In the genomic region with DNA sequence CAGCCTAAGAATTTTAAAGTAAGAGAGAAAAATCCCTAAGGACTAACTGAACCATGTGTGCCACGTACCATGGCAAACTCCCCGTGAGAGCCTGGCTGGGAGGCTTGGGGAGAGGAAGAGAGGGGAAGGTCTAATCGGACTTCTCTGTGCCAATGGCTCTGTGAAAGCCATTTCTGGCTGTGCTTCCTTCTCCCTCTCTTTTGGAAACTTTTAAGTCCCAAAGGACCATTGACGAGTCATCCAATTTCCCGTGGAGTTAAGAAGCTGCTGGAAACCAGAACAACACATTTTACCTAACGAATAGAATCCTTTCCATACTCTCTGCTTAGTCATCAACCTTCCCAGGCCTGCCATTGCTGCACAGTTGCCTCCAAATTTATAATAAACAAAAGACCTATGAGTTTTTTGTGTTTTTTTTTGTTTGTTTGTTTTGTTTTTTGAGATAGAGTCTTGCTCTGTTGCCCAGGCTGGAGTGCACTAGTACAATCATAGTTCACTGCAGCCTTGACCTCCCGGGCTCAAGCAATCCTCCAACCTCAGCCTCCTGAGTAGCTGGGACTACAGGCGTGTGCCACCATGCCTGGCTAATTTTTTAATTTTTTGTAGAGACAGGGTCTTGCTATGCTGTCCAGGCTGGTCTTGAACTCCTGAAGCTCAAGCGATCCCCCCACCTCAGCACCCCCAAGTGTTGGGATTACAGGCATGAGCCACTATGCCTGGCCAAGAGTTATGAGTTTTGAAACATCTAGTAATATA, we compare ENCODE assay signal across 17 cellular contexts. TPM values are rescaled to one million over a fixed set of nuclear protein-coding genes. Genes with fewer than 3 reads are reported as not detected.
DNase-seq lines count a peak whose midpoint lies in the region; ATAC-seq and TF ChIP-seq lines count a peak whose summit lies in the region.
"Had no signal": no experiment of that assay in that cellular context is flagged by ENCODE, and none has a peak within 500 bp of the region (broad histone marks: within the 10 kb centered on the region; RNA-seq: fewer than 3 reads in every experiment).

No MANE protein-coding gene starts in this region.

- H3K36me3 ChIP-seq in A673 (ENCODE audit: insufficient read depth, low read length, poor library complexity, severe bottlenecking) (peaks cover 65% of the 10 kb centered on the region), esophagus muscularis mucosa (peaks cover 18 to 87% (median 57%) of the 10 kb centered on the region in 4 donors)

- CTCF ChIA-PET in A673 (lab: Charles Lee) = no interaction called here

- no TSS peak for BruUV-seq in A673 (replicated peaks; lab: Mats Ljungman, UMichigan)

- TF ChIP-seq CTCF in A673 (conservative IDR thresholded peaks at IDR 0.05; ENCODE audit: low read depth, low read length) (no peak), esophagus muscularis mucosa (IDR thresholded peaks at IDR 0.05) (no peak), omental fat pad (IDR thresholded peaks at IDR 0.05) (no peak)

- intact Hi-C loops in A673 (cut with micrococcal nuclease; ENCODE audit: unreplicated experiment) = no loop called here
- intact Hi-C loops in esophagus muscularis mucosa (cut with DNase I) = no loop called here

- no peak for TF ChIP-seq POLR2A in esophagus muscularis mucosa (IDR thresholded peaks at IDR 0.05; ENCODE audit: low read depth)

- POLR2A ChIA-PET in A673 (lab: Charles Lee; ENCODE audit: low non-redundant PET) = no interaction called here

- H3K9me3 ChIP-seq in A673 (ENCODE audit: low read depth, low read length, poor library complexity, severe bottlenecking) (no peaks in the 10 kb centered on the region), esophagus muscularis mucosa (no peaks in the 10 kb centered on the region)
- H3K9me3 ChIP-seq: upper lobe of right lung had no signal

- peak; percentile 50 for ATAC-seq in omental fat pad (ENCODE audit: low FRiP score)
- no peak for ATAC-seq in HG03342 (IDR thresholded peaks at IDR 0.05; ENCODE audit: unreplicated experiment)
- ATAC-seq: HCT116, upper lobe of right lung had no signal

- H3K27ac ChIP-seq in A673 (ENCODE audit: low read depth, low read length, poor library complexity, severe bottlenecking) (peak overlapping the region; percentile 57), esophagus muscularis mucosa (replicated peaks in 1 of 4) (peak overlapping the region; percentile 47 to 67 (median 60))
- H3K27ac ChIP-seq: upper lobe of right lung, VCaP had no signal

- 68% methylated on average over 9 of the region's 9 CpGs for WGBS in esophagus muscularis mucosa

- H3K4me3 ChIP-seq in A673 (ENCODE audit: low read depth, low read length, poor library complexity, severe bottlenecking) (no peak overlapping the region), esophagus muscularis mucosa (no peak overlapping the region)
- H3K4me3 ChIP-seq: upper lobe of right lung had no signal

- H3K4me1 ChIP-seq in A673 (ENCODE audit: insufficient read depth, low read length, poor library complexity, severe bottlenecking) (peaks cover 36% of the 10 kb centered on the region), esophagus muscularis mucosa (peaks cover 16 to 67% (median 51%) of the 10 kb centered on the region in 4 donors)

- no peaks in the 10 kb centered on the region for H3K27me3 ChIP-seq in A673 (replicated peaks; ENCODE audit: insufficient read depth, low read depth, low read length, poor library complexity)
- no peaks in the 10 kb centered on the region for H3K27me3 ChIP-seq in esophagus muscularis mucosa
- H3K27me3 ChIP-seq: upper lobe of right lung had no signal

- DNase-seq in A673 (ENCODE audit: low spot score) (peak; percentile 85), LHCN-M2 (ENCODE audit: low read depth) (peak; percentile 97), esophagus muscularis mucosa (ENCODE audit: extremely low spot score) (no peak), omental fat pad (ENCODE audit: low spot score) (no peak), ecto neural progenitor cell (ENCODE audit: low spot score) (no peak), NCI-H345 (lab: John Stamatoyannopoulos, UW) (no peak)
- DNase-seq in effector CD4-positive, alpha-beta T cell = no peak
- DNase-seq: activated CD8-positive, alpha-beta memory T cell treated with anti-CD3 and anti-CD28 coated beads, Interleukin-2, amount 50 U/mL, for 48 hours; DMS153; effector memory CD4-positive, alpha-beta T cell; NCI-H1436; NCI-H524; small intestine; upper lobe of right lung had no signal

- no peak for TF ChIP-seq EP300 in esophagus muscularis mucosa (IDR thresholded peaks at IDR 0.05)

RNA-seq across cellular contexts. Expression of gene LAMB1, which starts 13.2 kb away (rescaled TPM):
- total RNA-seq in A673 (2021) (162 and 169 TPM in 2 replicates), LHCN-M2 (2014; rRNA removed) (140 and 161 TPM in 2 replicates), esophagus muscularis mucosa (100 to 1,000 TPM; 167 to 240 (median 219) TPM), omental fat pad (100 to 1,000 TPM; 406 to 668 (median 535) TPM)
- 101 TPM for polyA plus RNA-seq in LHCN-M2 (2012)

Comparison
In these comparisons a context has a peak if more than half of its experiments do, and no peak if none do; other contexts are left out.
1. DNase-seq: peak in A673 (single experiment) and LHCN-M2 (single experiment); none in esophagus muscularis mucosa (single experiment), omental fat pad (single experiment), ecto neural progenitor cell (single experiment), effector CD4-positive, alpha-beta T cell (single experiment) and NCI-H345 (single experiment).